8 cellular contexts compared by ENCODE assay signal in the genomic region with DNA sequence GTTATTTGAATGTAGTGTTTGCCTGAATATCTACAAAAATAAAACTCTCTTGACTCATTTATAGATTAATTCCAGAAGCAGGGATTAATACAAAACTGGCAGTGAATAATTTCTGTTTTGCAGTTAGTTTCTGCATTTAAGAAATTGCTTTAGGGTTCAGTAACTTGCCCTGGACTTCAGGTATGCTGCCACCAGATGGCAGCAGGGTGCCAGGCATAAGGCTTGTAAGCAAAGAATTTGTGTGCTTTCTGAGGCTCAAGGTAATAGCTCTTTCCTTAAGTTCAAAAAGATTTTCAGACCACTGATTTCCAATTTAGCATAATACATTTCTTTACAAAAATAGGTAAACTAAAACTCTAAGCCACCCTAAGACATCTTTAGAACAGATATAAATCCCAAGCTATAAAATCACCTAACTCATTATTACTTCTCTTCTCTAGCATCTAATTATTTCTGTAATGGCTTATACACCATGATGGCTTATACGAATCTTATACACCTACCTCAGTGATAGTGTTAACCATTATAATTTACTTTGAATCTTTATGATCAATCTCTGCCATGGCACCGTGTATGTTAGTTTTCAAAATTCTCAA.
DNase-seq lines count a peak whose midpoint lies in the region; FAIRE-seq and TF ChIP-seq lines count a peak whose summit lies in the region.

No MANE protein-coding gene starts in this region.

- TF ChIP-seq CTCF in bronchial epithelial cell (IDR thresholded peaks at IDR 0.05; ENCODE audit: insufficient read depth, low read length, severe bottlenecking) = peak; percentile 87

- no peaks in the 10 kb centered on the region for H3K27me3 ChIP-seq in bronchial epithelial cell (ENCODE audit: control insufficient read depth, insufficient read depth, low read length)

- H3K36me3 ChIP-seq in bronchial epithelial cell (ENCODE audit: control insufficient read depth, insufficient read depth, low read length) = no peaks in the 10 kb centered on the region

- no peak for FAIRE-seq in bronchial epithelial cell (lab: Jason Lieb, UNC)

- H3K4me3 ChIP-seq in bronchial epithelial cell (ENCODE audit: low read depth, low read length) = no peak overlapping the region

- DNase-seq in EH (ENCODE audit: low read depth) (peak; percentile 55), H4 (ENCODE audit: low spot score) (peak; percentile 63), NCI-H1092 treated with DMSO at 0.1 percent for 48 hours (lab: John Stamatoyannopoulos, UW) (peak; percentile 50), T follicular helper cell (ENCODE audit: low read depth) (peak; percentile 17), bronchial epithelial cell (ENCODE audit: low read depth) (peak; percentile 62), kidney tubule cell (ENCODE audit: low spot score) (peak; percentile 67)
- DNase-seq in stimulated activated CD4-positive, alpha-beta T cell treated with anti-CD3 and anti-CD28 coated beads, Interleukin-4, amount 100 ng/mL, for 24 hours = peak; percentile 38
- DNase-seq in central memory CD4-positive, alpha-beta T cell = no peak
